In genomic region chr7:148847815-148848726, GRCh38 we compare ENCODE assay signal across 24 cellular contexts. TPM values are rescaled to one million over a fixed set of nuclear protein-coding genes. Genes with fewer than 3 reads are reported as not detected.
DNase-seq lines count a peak whose midpoint lies in the region; ATAC-seq and TF ChIP-seq lines count a peak whose summit lies in the region.
"Had no signal": no experiment of that assay in that cellular context is flagged by ENCODE, and none has a peak within 500 bp of the region (broad histone marks: within the 10 kb centered on the region; RNA-seq: fewer than 3 reads in every experiment).

No MANE protein-coding gene starts in this region.

- no peaks in the 10 kb centered on the region for H3K27me3 Mint-ChIP-seq in activated CD4-positive, alpha-beta T cell treated with anti-CD3 and anti-CD28 coated beads, Interleukin-2, amount 10 ng/mL, durations not matched to agents 7 days and 5 days
- H3K27me3 Mint-ChIP-seq in endothelial cell (ENCODE audit: unreplicated experiment) = no peaks in the 10 kb centered on the region
- no peaks in the 10 kb centered on the region for H3K27me3 Mint-ChIP-seq in stimulated activated memory B cell treated with anti-CD40 and anti-IgM and Interleukin-4, amounts not matched to agents 10 μg/mL and 1 μg/mL and 100 μg/mL, for 72 hours
- H3K27me3 Mint-ChIP-seq in CD4-positive, alpha-beta T cell = no peaks in the 10 kb centered on the region

- POLR2A ChIA-PET in activated CD4-positive, alpha-beta T cell treated with anti-CD3 and anti-CD28 coated beads, Interleukin-2, amount 10 ng/mL, durations not matched to agents 7 days and 5 days (lab: Charles Lee) = no interaction called here
- POLR2A ChIA-PET in SK-N-SH (lab: Yijun Ruan, JAX) = interaction anchor here (0.7 kb wide), 1 partner anchor 11 kb away, joined by 3 read pairs; no protein-coding TSS in a partner anchor
- POLR2A ChIA-PET in CD4-positive, alpha-beta T cell (lab: Charles Lee) = interaction anchor here (1.1 kb wide), 1 partner anchor 94 kb away, joined by 4 read pairs; no protein-coding TSS in a partner anchor

- H3K9me3 ChIP-seq in SK-N-SH (no peaks in the 10 kb centered on the region), sigmoid colon (no peaks in the 10 kb centered on the region)
- no peaks in the 10 kb centered on the region for H3K9me3 ChIP-seq in CD4-positive, alpha-beta T cell (ENCODE audit: control insufficient read depth, low read length)
- H3K9me3 ChIP-seq: colonic mucosa, tibial artery had no signal

- H3K79me2 ChIP-seq in SK-N-SH (ENCODE audit: insufficient read depth) = peaks cover 100% of the 10 kb centered on the region

- H3K9ac ChIP-seq in SK-N-SH = no peak overlapping the region; the same call in 1 of the 2 replicates

- TF ChIP-seq POLR2A in sigmoid colon (IDR thresholded peaks at IDR 0.05) = no peak

- no peak for TF ChIP-seq RAD21 in SK-N-SH (IDR thresholded peaks at IDR 0.05; ENCODE audit: low read length)

- peak overlapping the region; percentile 41 for H3K4me2 ChIP-seq in SK-N-SH

- H3K4me3 Mint-ChIP-seq in activated CD4-positive, alpha-beta T cell treated with anti-CD3 and anti-CD28 coated beads, Interleukin-2, amount 10 ng/mL, durations not matched to agents 7 days and 5 days = no peak overlapping the region
- H3K4me3 Mint-ChIP-seq in endothelial cell (ENCODE audit: unreplicated experiment) = no peak overlapping the region
- H3K4me3 Mint-ChIP-seq in stimulated activated memory B cell treated with anti-CD40 and anti-IgM and Interleukin-4, amounts not matched to agents 10 μg/mL and 1 μg/mL and 100 μg/mL, for 72 hours = no peak overlapping the region
- no peak overlapping the region for H3K4me3 Mint-ChIP-seq in CD4-positive, alpha-beta T cell

- 74% methylated on average over 9 of the region's 9 CpGs for WGBS in SK-N-SH (ENCODE audit: low lambda C conversion rate)
- WGBS in sigmoid colon, 2 donors = 82 to 83% methylated on average over 9 of the region's 9 CpGs

- H3K27ac Mint-ChIP-seq in activated CD4-positive, alpha-beta T cell treated with anti-CD3 and anti-CD28 coated beads, Interleukin-2, amount 10 ng/mL, durations not matched to agents 7 days and 5 days = peak overlapping the region; percentile 14
- peak overlapping the region; percentile 95 for H3K27ac Mint-ChIP-seq in endothelial cell (ENCODE audit: unreplicated experiment)
- peak overlapping the region; percentile 34 for H3K27ac Mint-ChIP-seq in stimulated activated memory B cell treated with anti-CD40 and anti-IgM and Interleukin-4, amounts not matched to agents 10 μg/mL and 1 μg/mL and 100 μg/mL, for 72 hours
- H3K27ac Mint-ChIP-seq in CD4-positive, alpha-beta T cell = no peak overlapping the region

- no peak overlapping the region for H3K4me3 ChIP-seq in SK-N-SH (ENCODE audit: low read depth in 2 of 2, low read length in 1 of 2)
- H3K4me3 ChIP-seq in sigmoid colon = no peak overlapping the region
- H3K4me3 ChIP-seq: colonic mucosa, GM23248, tibial artery had no signal

- H3K27ac ChIP-seq in SK-N-SH (ENCODE audit: low read depth in 2 of 2, low read length in 1 of 2) (peak overlapping the region in 1 of 2 experiments; percentile 60; a peak in 2 of 4 replicates), sigmoid colon (no peak overlapping the region)
- H3K27ac ChIP-seq in CD4-positive, alpha-beta T cell (ENCODE audit: low read depth, low read length) = no peak overlapping the region
- H3K27ac ChIP-seq: colonic mucosa, GM23248, tibial artery had no signal

- H3K4me1 ChIP-seq in SK-N-SH (ENCODE audit: control insufficient read depth in 1 of 2, insufficient read depth in 2 of 2, low read depth in 1 of 2, low read length in 1 of 2) (peaks cover 26 to 43% of the 10 kb centered on the region in 2 experiments), sigmoid colon (no peaks in the 10 kb centered on the region)
- H3K4me1 ChIP-seq: colonic mucosa, tibial artery had no signal

- peaks cover 18% of the 10 kb centered on the region for H3K36me3 Mint-ChIP-seq in activated CD4-positive, alpha-beta T cell treated with anti-CD3 and anti-CD28 coated beads, Interleukin-2, amount 10 ng/mL, durations not matched to agents 7 days and 5 days (ENCODE audit: low read depth)
- H3K36me3 Mint-ChIP-seq in endothelial cell (ENCODE audit: low read depth, unreplicated experiment) = no peaks in the 10 kb centered on the region
- H3K36me3 Mint-ChIP-seq in stimulated activated memory B cell treated with anti-CD40 and anti-IgM and Interleukin-4, amounts not matched to agents 10 μg/mL and 1 μg/mL and 100 μg/mL, for 72 hours = no peaks in the 10 kb centered on the region
- no peaks in the 10 kb centered on the region for H3K36me3 Mint-ChIP-seq in CD4-positive, alpha-beta T cell (ENCODE audit: low read depth)

- H3K27me3 ChIP-seq in SK-N-SH (ENCODE audit: insufficient read depth) = no peaks in the 10 kb centered on the region
- H3K27me3 ChIP-seq in CD4-positive, alpha-beta T cell (ENCODE audit: control insufficient read depth, insufficient read depth, low read length) = no peaks in the 10 kb centered on the region
- H3K27me3 ChIP-seq in sigmoid colon = no peaks in the 10 kb centered on the region
- H3K27me3 ChIP-seq: colonic mucosa, tibial artery had no signal

- H3K9me3 Mint-ChIP-seq in activated CD4-positive, alpha-beta T cell treated with anti-CD3 and anti-CD28 coated beads, Interleukin-2, amount 10 ng/mL, durations not matched to agents 7 days and 5 days = no peaks in the 10 kb centered on the region
- no peaks in the 10 kb centered on the region for H3K9me3 Mint-ChIP-seq in endothelial cell (ENCODE audit: unreplicated experiment)
- H3K9me3 Mint-ChIP-seq in stimulated activated memory B cell treated with anti-CD40 and anti-IgM and Interleukin-4, amounts not matched to agents 10 μg/mL and 1 μg/mL and 100 μg/mL, for 72 hours = no peaks in the 10 kb centered on the region
- H3K9me3 Mint-ChIP-seq in CD4-positive, alpha-beta T cell = no peaks in the 10 kb centered on the region
- H3K9me3 Mint-ChIP-seq: activated naive CD4-positive, alpha-beta T cell treated with anti-CD3 and anti-CD28 coated beads, Interleukin-2, amount 50 U/mL, for 72 hours had no signal

- CTCF ChIA-PET in activated CD4-positive, alpha-beta T cell treated with anti-CD3 and anti-CD28 coated beads, Interleukin-2, amount 10 ng/mL, durations not matched to agents 7 days and 5 days (lab: Charles Lee) = interaction anchor here (1.1 kb wide), 1 partner anchor 16 kb away, joined by 4 read pairs; no protein-coding TSS in a partner anchor
- CTCF ChIA-PET in SK-N-SH (lab: Yijun Ruan, JAX) = interaction anchor here (1.0 to 3.4 kb wide), 3 partner anchors 8 to 273 kb away, joined by 3 to 37 read pairs (median 3); no protein-coding TSS in a partner anchor
- CTCF ChIA-PET in CD4-positive, alpha-beta T cell (lab: Charles Lee) = interaction anchor here (0.7 kb wide), 1 partner anchor 26 kb away, joined by 4 read pairs; no protein-coding TSS in a partner anchor

- intact Hi-C loops in CD4-positive, alpha-beta T cell (cut with DNase I, micrococcal nuclease) = no loop called here
- intact Hi-C loops in sigmoid colon (cut with DNase I) = no loop called here

- H3K9me2 ChIP-seq in SK-N-SH = no peaks in the 10 kb centered on the region

- no peak for DNase-seq in activated CD4-positive, alpha-beta T cell treated with anti-CD3 and anti-CD28 coated beads, Interleukin-2, amount 10 ng/mL, durations not matched to agents 7 days and 5 days
- no peak for DNase-seq in activated CD4-positive, alpha-beta T cell treated with anti-CD3 and anti-CD28 coated beads, Interleukin-2, amount 50 U/mL, for 48 hours
- DNase-seq in SK-N-SH (peak; percentile 31), endothelial cell (ENCODE audit: low spot score) (no peak), sigmoid colon (no peak)
- no peak for DNase-seq in CD4-positive, alpha-beta T cell
- DNase-seq: ACHN; activated CD4-positive, alpha-beta T cell treated with anti-CD3 and anti-CD28 coated beads, Interleukin-2, amount 50 U/mL, for 4 hours; activated T-cell treated with anti-CD3 and anti-CD28 coated beads, Interleukin-2, amount 50 U/mL, for 1 hour; colonic mucosa; DMS79 treated with DMSO at 0.1 percent for 48 hours; foreskin melanocyte; GM23248; left cardiac atrium; midbrain; MV-4-11; NCI-H2081; NCI-H774; right cardiac atrium; stimulated activated naive CD4-positive, alpha-beta T cell treated with Interleukin-2 at 50 U/mL for 16 hours; tibial artery had no signal

- H3K4me1 Mint-ChIP-seq in activated CD4-positive, alpha-beta T cell treated with anti-CD3 and anti-CD28 coated beads, Interleukin-2, amount 10 ng/mL, durations not matched to agents 7 days and 5 days = peaks cover 73% of the 10 kb centered on the region
- H3K4me1 Mint-ChIP-seq in endothelial cell (ENCODE audit: unreplicated experiment) = peaks cover 66% of the 10 kb centered on the region
- peaks cover 6% of the 10 kb centered on the region for H3K4me1 Mint-ChIP-seq in stimulated activated memory B cell treated with anti-CD40 and anti-IgM and Interleukin-4, amounts not matched to agents 10 μg/mL and 1 μg/mL and 100 μg/mL, for 72 hours
- H3K4me1 Mint-ChIP-seq in CD4-positive, alpha-beta T cell (ENCODE audit: low read depth) = peaks cover 44% of the 10 kb centered on the region

- peaks cover 60% of the 10 kb centered on the region; the same call in 1 of the 2 replicates for H4K20me1 ChIP-seq in SK-N-SH (ENCODE audit: insufficient read depth)

- peaks cover 0 to 8% of the 10 kb centered on the region in 2 experiments for H3K36me3 ChIP-seq in SK-N-SH (replicated peaks in 1 of 2; ENCODE audit: control insufficient read depth in 1 of 2, insufficient read depth in 2 of 2, low read length in 1 of 2)
- H3K36me3 ChIP-seq in sigmoid colon = no peaks in the 10 kb centered on the region
- H3K36me3 ChIP-seq: colonic mucosa, tibial artery had no signal

- no peak overlapping the region for H2AFZ ChIP-seq in SK-N-SH (ENCODE audit: low read depth)

- H3F3A ChIP-seq in SK-N-SH (replicated peaks; ENCODE audit: insufficient read depth) = no peaks in the 10 kb centered on the region

- TF ChIP-seq CTCF in SK-N-SH (IDR thresholded peaks at IDR 0.05) (no peak), endothelial cell (IDR thresholded peaks at IDR 0.05; ENCODE audit: unreplicated experiment) (no peak), sigmoid colon (IDR thresholded peaks at IDR 0.05) (no peak)
- no peak for TF ChIP-seq CTCF in CD4-positive, alpha-beta T cell (IDR thresholded peaks at IDR 0.05)

- TF ChIP-seq EP300 in SK-N-SH (IDR thresholded peaks at IDR 0.05; ENCODE audit: borderline replicate concordance in 1 of 2, low read depth in 1 of 2, low read length in 1 of 2) = peak in 1 of 2 experiments; percentile 29; a peak in 1 of 4 replicates
- no peak for TF ChIP-seq EP300 in sigmoid colon (IDR thresholded peaks at IDR 0.05)

- no peak for ATAC-seq in stimulated activated memory B cell treated with anti-CD40 and anti-IgM and Interleukin-4, amounts not matched to agents 10 μg/mL and 1 μg/mL and 100 μg/mL, for 72 hours
- no peak for ATAC-seq in CD4-positive, alpha-beta T cell (ENCODE audit: poor library complexity)
- no peak for ATAC-seq in GM18517 (IDR thresholded peaks at IDR 0.05; ENCODE audit: unreplicated experiment)
- ATAC-seq: activated naive CD4-positive, alpha-beta T cell treated with anti-CD3 and anti-CD28 coated beads, Interleukin-2, amount 50 U/mL, for 72 hours; left cardiac atrium; right cardiac atrium had no signal

RNA-seq across cellular contexts. Expression of gene EZH2, which starts 36.0 kb away (rescaled TPM):
- 100 to 1,000 TPM; 120 to 128 TPM for total RNA-seq in activated CD4-positive, alpha-beta T cell treated with anti-CD3 and anti-CD28 coated beads, Interleukin-2, amount 10 ng/mL, durations not matched to agents 7 days and 5 days
- polyA plus RNA-seq in SK-N-SH (2012; rRNA removed) (30.6 and 32.7 TPM in 2 replicates), sigmoid colon (10 to 100 TPM in 1 of 3 donors, 1 to 10 TPM in 2; 4.2 to 14.6 (median 5.1) TPM)
- 27.1 and 28.1 TPM in 2 replicates for polyA plus RNA-seq in SK-N-SH (2012; cell fraction: cytosol; rRNA removed)
- polyA plus RNA-seq in SK-N-SH (2012; cell fraction: nucleus; rRNA removed) = 56.9 and 84.1 TPM in 2 replicates
- total RNA-seq in endothelial cell (ENCODE audit: unreplicated experiment) (37.5 TPM), sigmoid colon (1 to 10 TPM in 2 of 4 donors, under 1 TPM in 2; 0.71 to 1.9 (median 1.1) TPM)
- 10 to 100 TPM; 16.0 to 17.6 TPM for total RNA-seq in CD4-positive, alpha-beta T cell

Comparison
In these comparisons a context has a peak if more than half of its experiments do, and no peak if none do; other contexts are left out.
1. RNA of gene EZH2, which starts 36.0 kb away (total RNA-seq): 120 to 128 TPM in activated CD4-positive, alpha-beta T cell treated with anti-CD3 and anti-CD28 coated beads, Interleukin-2, amount 10 ng/mL, durations not matched to agents 7 days and 5 days, 37.5 TPM in endothelial cell (single experiment) and 16.0 to 17.6 TPM in CD4-positive, alpha-beta T cell; 0.71 to 1.9 TPM in sigmoid colon; every median in the first group is over 4 times any median in the second.